Comparison of ENCODE assay signal across 10 cellular contexts in the genomic region with DNA sequence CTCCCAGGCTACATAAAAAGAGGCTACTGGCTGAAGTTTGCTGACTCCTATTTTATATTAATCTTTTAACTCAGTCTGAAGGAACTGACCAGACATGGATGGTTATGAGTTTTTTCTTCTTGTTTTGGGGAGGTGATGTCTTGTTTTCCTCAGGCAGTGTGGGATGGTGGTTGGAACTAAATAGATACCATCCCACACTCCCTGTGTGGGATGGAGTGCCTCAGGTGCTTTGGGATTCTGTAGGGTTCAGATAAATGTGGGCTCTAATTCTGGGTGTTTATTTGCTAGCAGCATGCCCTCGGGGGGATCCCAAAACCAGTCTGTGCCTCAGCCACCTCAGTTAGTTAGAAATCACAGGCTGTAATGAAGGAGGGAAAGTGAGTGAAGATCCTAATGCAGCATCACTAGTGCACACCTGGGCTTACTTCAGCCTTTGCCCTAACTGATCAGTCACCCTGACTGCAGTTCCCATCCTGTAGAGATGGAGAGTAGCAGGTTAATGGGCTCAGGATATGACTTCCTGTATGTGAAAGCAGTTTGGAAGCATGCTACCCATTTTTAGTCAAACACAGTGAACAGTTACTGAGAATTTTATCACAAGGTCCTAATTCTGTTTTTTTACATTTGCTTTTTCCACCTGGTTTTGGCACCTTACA.
DNase-seq lines count a peak whose midpoint lies in the region; ATAC-seq and TF ChIP-seq lines count a peak whose summit lies in the region.
"Had no signal": no experiment of that assay in that cellular context is flagged by ENCODE, and none has a peak within 500 bp of the region (broad histone marks: within the 10 kb centered on the region; RNA-seq: fewer than 3 reads in every experiment).

No MANE protein-coding gene starts in this region.

- peaks cover 76% of the 10 kb centered on the region for H3K4me1 Mint-ChIP-seq in T-helper 1 cell treated with Interleukin-12 subunit alpha and Interleukin-12 subunit beta and Interleukin-4 antibody, amounts not matched to agents 30 μg/mL and 1 μg/mL, for 36 hours (ENCODE audit: low read depth)
- H3K4me1 Mint-ChIP-seq in activated naive CD8-positive, alpha-beta T cell treated with anti-CD3 and anti-CD28 coated beads, Interleukin-2, amount 10 ng/mL, durations not matched to agents 7 days and 5 days, result peaks cover 73% of the 10 kb centered on the region

- no peaks in the 10 kb centered on the region for H3K27me3 Mint-ChIP-seq in T-helper 1 cell treated with Interleukin-12 subunit alpha and Interleukin-12 subunit beta and Interleukin-4 antibody, amounts not matched to agents 30 μg/mL and 1 μg/mL, for 36 hours (ENCODE audit: low read depth)
- H3K27me3 Mint-ChIP-seq in activated naive CD8-positive, alpha-beta T cell treated with anti-CD3 and anti-CD28 coated beads, Interleukin-2, amount 10 ng/mL, durations not matched to agents 7 days and 5 days, result no peaks in the 10 kb centered on the region

- POLR2A ChIA-PET in activated naive CD8-positive, alpha-beta T cell treated with anti-CD3 and anti-CD28 coated beads, Interleukin-2, amount 10 ng/mL, durations not matched to agents 7 days and 5 days (lab: Charles Lee), result interaction anchor here (0.9 to 1.8 kb wide), 6 partner anchors 9 to 30 kb away, joined by 3 to 6 read pairs (median 4); no protein-coding TSS in a partner anchor

- H3K27ac Mint-ChIP-seq in T-helper 1 cell treated with Interleukin-12 subunit alpha and Interleukin-12 subunit beta and Interleukin-4 antibody, amounts not matched to agents 30 μg/mL and 1 μg/mL, for 36 hours, result peak overlapping the region; percentile 79
- H3K27ac Mint-ChIP-seq in activated naive CD8-positive, alpha-beta T cell treated with anti-CD3 and anti-CD28 coated beads, Interleukin-2, amount 10 ng/mL, durations not matched to agents 7 days and 5 days, result peak overlapping the region; percentile 81

- peak overlapping the region; percentile 84 for H3K27ac ChIP-seq in neutrophil

- DNase-seq in T-helper 1 cell, result no peak
- no peak for DNase-seq in activated naive CD8-positive, alpha-beta T cell treated with anti-CD3 and anti-CD28 coated beads, Interleukin-2, amount 10 ng/mL, durations not matched to agents 7 days and 5 days
- DNase-seq in stimulated activated CD4-positive, alpha-beta T cell treated with anti-CD3 and anti-CD28 coated beads, Interleukin-4, amount 100 ng/mL, for 24 hours, result no peak
- DNase-seq in NCI-H82 (lab: John Stamatoyannopoulos, UW), result no peak
- DNase-seq in NCI-H2029 treated with DMSO at 0.1 percent for 48 hours (lab: John Stamatoyannopoulos, UW), result no peak
- DNase-seq: ACHN, sigmoid colon had no signal

- no peaks in the 10 kb centered on the region for H3K9me3 Mint-ChIP-seq in T-helper 1 cell treated with Interleukin-12 subunit alpha and Interleukin-12 subunit beta and Interleukin-4 antibody, amounts not matched to agents 30 μg/mL and 1 μg/mL, for 36 hours
- no peaks in the 10 kb centered on the region for H3K9me3 Mint-ChIP-seq in activated naive CD8-positive, alpha-beta T cell treated with anti-CD3 and anti-CD28 coated beads, Interleukin-2, amount 10 ng/mL, durations not matched to agents 7 days and 5 days

- no peaks in the 10 kb centered on the region for H3K9me3 ChIP-seq in neutrophil
- H3K9me3 ChIP-seq: sigmoid colon had no signal

- H3K36me3 Mint-ChIP-seq in T-helper 1 cell treated with Interleukin-12 subunit alpha and Interleukin-12 subunit beta and Interleukin-4 antibody, amounts not matched to agents 30 μg/mL and 1 μg/mL, for 36 hours (ENCODE audit: low read depth), result peaks cover 23% of the 10 kb centered on the region
- peaks cover 12% of the 10 kb centered on the region for H3K36me3 Mint-ChIP-seq in activated naive CD8-positive, alpha-beta T cell treated with anti-CD3 and anti-CD28 coated beads, Interleukin-2, amount 10 ng/mL, durations not matched to agents 7 days and 5 days

- no peaks in the 10 kb centered on the region for H3K27me3 ChIP-seq in neutrophil
- H3K27me3 ChIP-seq: sigmoid colon had no signal

- TF ChIP-seq CTCF in neutrophil (IDR thresholded peaks at IDR 0.05), result no peak

- ATAC-seq in HG02970 (IDR thresholded peaks at IDR 0.05; ENCODE audit: low FRiP score, unreplicated experiment), result peak; percentile 49
- ATAC-seq in activated naive CD8-positive, alpha-beta T cell treated with anti-CD3 and anti-CD28 coated beads, Interleukin-2, amount 10 ng/mL, durations not matched to agents 7 days and 5 days (ENCODE audit: low read depth), result no peak

- H3K36me3 ChIP-seq in neutrophil, result no peaks in the 10 kb centered on the region
- H3K36me3 ChIP-seq: sigmoid colon had no signal

- peak overlapping the region; percentile 37 for H3K4me3 Mint-ChIP-seq in T-helper 1 cell treated with Interleukin-12 subunit alpha and Interleukin-12 subunit beta and Interleukin-4 antibody, amounts not matched to agents 30 μg/mL and 1 μg/mL, for 36 hours
- H3K4me3 Mint-ChIP-seq in activated naive CD8-positive, alpha-beta T cell treated with anti-CD3 and anti-CD28 coated beads, Interleukin-2, amount 10 ng/mL, durations not matched to agents 7 days and 5 days, result peak overlapping the region; percentile 48

- H3K4me3 ChIP-seq in neutrophil (ENCODE audit: low read depth in 1 of 2, low read length in 1 of 2), result peak overlapping the region in 1 of 2 experiments; percentile 34
- H3K4me3 ChIP-seq: sigmoid colon had no signal

- H3K4me1 ChIP-seq in neutrophil (ENCODE audit: control insufficient read depth in 1 of 2, insufficient read depth in 1 of 2, low read depth in 1 of 2, low read length in 1 of 2), result peaks cover 79 to 86% of the 10 kb centered on the region in 2 experiments
